13 cellular contexts compared by ENCODE assay signal in the genomic region with DNA sequence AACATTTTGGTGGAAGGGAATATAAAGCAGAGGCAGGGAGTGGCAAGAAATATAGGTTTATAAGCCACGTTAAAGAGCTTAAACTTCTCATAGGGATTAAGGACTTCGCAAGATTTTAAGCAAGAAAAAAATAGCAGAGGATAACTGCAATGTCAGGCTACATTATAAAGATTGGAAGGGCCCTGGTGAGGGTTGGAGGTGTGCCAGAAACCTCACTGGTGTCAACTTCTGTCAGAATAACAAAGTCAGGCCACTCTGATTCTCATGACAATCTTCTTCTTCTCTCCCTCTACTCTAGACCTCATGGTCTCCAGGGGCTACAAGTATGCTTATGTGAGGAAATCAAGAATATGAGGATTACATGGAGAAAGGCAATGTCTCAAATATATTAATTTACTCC. TPM values are rescaled to one million over a fixed set of nuclear protein-coding genes. Genes with fewer than 3 reads are reported as not detected.
"Had no signal": no experiment of that assay in that cellular context is flagged by ENCODE, and none has a peak within 500 bp of the region (broad histone marks: within the 10 kb centered on the region; RNA-seq: fewer than 3 reads in every experiment).

No MANE protein-coding gene starts in this region.

- DNase-seq: activated B cell treated with CpG ODN at 0.5 μM for 24 hours; activated CD4-positive, alpha-beta T cell treated with anti-CD3 and anti-CD28 coated beads for 48 hours; activated CD8-positive, alpha-beta memory T cell treated with anti-CD3 and anti-CD28 coated beads, Interleukin-2, amount 50 U/mL, for 4 hours; activated CD8-positive, alpha-beta T cell treated with anti-CD3 and anti-CD28 coated beads, Interleukin-2, amount 10 ng/mL, durations not matched to agents 7 days and 5 days; activated gamma-delta T cell; activated T-cell treated with anti-CD3 and anti-CD28 coated beads, Interleukin-2, amount 50 U/mL, for 48 hours; amygdala; effector memory CD8-positive, alpha-beta T cell; left colon; midbrain; naive B cell; pancreas had no signal

- ATAC-seq: activated CD8-positive, alpha-beta T cell treated with anti-CD3 and anti-CD28 coated beads, Interleukin-2, amount 10 ng/mL, durations not matched to agents 7 days and 5 days; effector memory CD8-positive, alpha-beta T cell; pancreas; stimulated activated effector memory CD8-positive, alpha-beta T cell treated with anti-CD3 and anti-CD28 coated beads, Interleukin-12 subunit alpha, Interleukin-12 subunit beta, amount 100 ng/mL, for 72 hours had no signal

RNA-seq across cellular contexts. Expression of a gene that starts 32.6 kb away (rescaled TPM):
- total RNA-seq: activated B cell treated with CpG ODN at 0.5 μM for 24 hours; activated CD8-positive, alpha-beta T cell treated with anti-CD3 and anti-CD28 coated beads, Interleukin-2, amount 10 ng/mL, durations not matched to agents 7 days and 5 days had no signal
